Comparison of ENCODE assay signal across 29 cellular contexts in genomic region chr7:42621543-42622219, GRCh38.
"Had no signal": no experiment of that assay in that cellular context is flagged by ENCODE, and none has a peak within 500 bp of the region (broad histone marks: within the 10 kb centered on the region; RNA-seq: fewer than 3 reads in every experiment).

No MANE protein-coding gene starts in this region.

- DNase-seq: activated CD4-positive, alpha-beta T cell treated with anti-CD3 and anti-CD28 coated beads, Interleukin-2, amount 10 ng/mL, durations not matched to agents 7 days and 5 days; activated CD4-positive, CD25-positive, alpha-beta regulatory T cell treated with anti-CD3 and anti-CD28 coated beads, Interleukin-2, amount 50 U/mL, for 72 hours; activated CD8-positive, alpha-beta memory T cell treated with anti-CD3 and anti-CD28 coated beads, Interleukin-2, amount 10 ng/mL, durations not matched to agents 7 days and 5 days; activated CD8-positive, alpha-beta T cell treated with anti-CD3 and anti-CD28 coated beads for 36 hours; activated gamma-delta T cell treated with Interleukin-2 at 50 U/mL for 16 hours; activated T-cell treated with anti-CD3 and anti-CD28 coated beads for 4 hours; anterior cingulate cortex; body of pancreas; effector CD4-positive, alpha-beta T cell; head of caudate nucleus; hypothalamus; mesenchymal stem cell; mucosa of descending colon; naive B cell; sigmoid colon; stimulated activated CD4-positive, alpha-beta T cell treated with anti-CD3 and anti-CD28 coated beads, Interleukin-2, amount 100 ng/mL, for 48 hours; stimulated activated CD8-positive, alpha-beta memory T cell treated with anti-CD3 and anti-CD28 coated beads, Interleukin-4, amount 100 ng/mL, for 48 hours; stimulated activated naive B cell treated with anti-CD40 and anti-IgM and Interleukin-4, amounts not matched to agents 10 μg/mL and 1 μg/mL and 100 μg/mL, for 72 hours; transverse colon; WERI-Rb-1 had no signal

- H3K9me3 ChIP-seq: body of pancreas, gastroesophageal sphincter, mucosa of descending colon, sigmoid colon, transverse colon, vagina had no signal

- H3K27me3 ChIP-seq: body of pancreas, cardiac muscle cell, gastroesophageal sphincter, neural progenitor cell, sigmoid colon, transverse colon, vagina had no signal

- H3K27ac ChIP-seq: body of pancreas, cardiac muscle cell, neural progenitor cell, sigmoid colon, transverse colon, vagina, WERI-Rb-1 had no signal

- H2AFZ ChIP-seq: neural progenitor cell had no signal

- H3K4me3 ChIP-seq: body of pancreas, cardiac muscle cell, gastroesophageal sphincter, mucosa of descending colon, neural progenitor cell, sigmoid colon, smooth muscle cell, transverse colon, vagina had no signal

- ATAC-seq: activated CD8-positive, alpha-beta memory T cell treated with anti-CD3 and anti-CD28 coated beads, Interleukin-2, amount 10 ng/mL, durations not matched to agents 7 days and 5 days; activated CD8-positive, alpha-beta T cell treated with anti-CD3 and anti-CD28 coated beads for 36 hours; body of pancreas; gastroesophageal sphincter; mucosa of descending colon; stimulated activated naive B cell treated with anti-CD40 and anti-IgM and Interleukin-4, amounts not matched to agents 10 μg/mL and 1 μg/mL and 100 μg/mL, for 72 hours had no signal

- H3K27me3 Mint-ChIP-seq: activated CD4-positive, alpha-beta T cell treated with anti-CD3 and anti-CD28 coated beads, Interleukin-2, amount 10 ng/mL, durations not matched to agents 7 days and 5 days; activated CD8-positive, alpha-beta memory T cell treated with anti-CD3 and anti-CD28 coated beads, Interleukin-2, amount 10 ng/mL, durations not matched to agents 7 days and 5 days; activated CD8-positive, alpha-beta T cell treated with anti-CD3 and anti-CD28 coated beads for 36 hours; activated naive CD4-positive, alpha-beta T cell treated with anti-CD3 and anti-CD28 coated beads, Interleukin-2, amount 50 U/mL, for 24 hours; dendritic cell treated with granulocyte-macrophage colony-stimulating factor and Interleukin-4, amounts not matched to agents 40 ng/mL and 50 ng/mL, for 4 days had no signal

- H3K36me3 ChIP-seq: cardiac muscle cell, gastroesophageal sphincter, neural progenitor cell, sigmoid colon, transverse colon, vagina, WERI-Rb-1 had no signal

- H3K4me2 ChIP-seq: neural progenitor cell, smooth muscle cell had no signal

- H3K36me3 Mint-ChIP-seq: activated CD8-positive, alpha-beta memory T cell treated with anti-CD3 and anti-CD28 coated beads, Interleukin-2, amount 10 ng/mL, durations not matched to agents 7 days and 5 days; activated naive CD4-positive, alpha-beta T cell treated with anti-CD3 and anti-CD28 coated beads, Interleukin-2, amount 50 U/mL, for 24 hours; naive B cell; neural progenitor cell; stimulated activated naive B cell treated with anti-CD40 and anti-IgM and Interleukin-4, amounts not matched to agents 10 μg/mL and 1 μg/mL and 100 μg/mL, for 72 hours had no signal

- H3K4me1 Mint-ChIP-seq: activated CD4-positive, alpha-beta T cell treated with anti-CD3 and anti-CD28 coated beads, Interleukin-2, amount 10 ng/mL, durations not matched to agents 7 days and 5 days; activated CD8-positive, alpha-beta memory T cell treated with anti-CD3 and anti-CD28 coated beads, Interleukin-2, amount 10 ng/mL, durations not matched to agents 7 days and 5 days; activated naive CD4-positive, alpha-beta T cell treated with anti-CD3 and anti-CD28 coated beads, Interleukin-2, amount 50 U/mL, for 24 hours; naive B cell; stimulated activated naive B cell treated with anti-CD40 and anti-IgM and Interleukin-4, amounts not matched to agents 10 μg/mL and 1 μg/mL and 100 μg/mL, for 72 hours had no signal

- H3K27ac Mint-ChIP-seq: activated CD4-positive, alpha-beta T cell treated with anti-CD3 and anti-CD28 coated beads, Interleukin-2, amount 10 ng/mL, durations not matched to agents 7 days and 5 days; activated CD8-positive, alpha-beta memory T cell treated with anti-CD3 and anti-CD28 coated beads, Interleukin-2, amount 10 ng/mL, durations not matched to agents 7 days and 5 days; activated CD8-positive, alpha-beta T cell treated with anti-CD3 and anti-CD28 coated beads for 36 hours; activated naive CD4-positive, alpha-beta T cell treated with anti-CD3 and anti-CD28 coated beads, Interleukin-2, amount 50 U/mL, for 24 hours; activated T-helper 1 cell treated with anti-CD3 and anti-CD28 coated beads, Interleukin-12 subunit alpha, Interleukin-12 subunit beta, Interleukin-2, Interleukin-4 antibody, amounts not matched to agents 30 ng/mL and 10 ng/mL and 1 ng/mL, durations not matched to agents 14 hours and 24 hours and 36 hours; dendritic cell treated with granulocyte-macrophage colony-stimulating factor and Interleukin-4, amounts not matched to agents 40 ng/mL and 50 ng/mL, for 4 days; naive B cell; neural progenitor cell; stimulated activated naive B cell treated with anti-CD40 and anti-IgM and Interleukin-4, amounts not matched to agents 10 μg/mL and 1 μg/mL and 100 μg/mL, for 72 hours; T-helper 2 cell treated with Interferon-gamma antibody and Interleukin-4, amounts not matched to agents 5 μg/mL and 100 μg/mL, for 36 hours had no signal

- H3K4me1 ChIP-seq: body of pancreas had no signal

- H3K9me3 Mint-ChIP-seq: activated CD4-positive, alpha-beta T cell treated with anti-CD3 and anti-CD28 coated beads, Interleukin-2, amount 10 ng/mL, durations not matched to agents 7 days and 5 days; activated CD8-positive, alpha-beta T cell treated with anti-CD3 and anti-CD28 coated beads for 36 hours; activated naive CD4-positive, alpha-beta T cell treated with anti-CD3 and anti-CD28 coated beads, Interleukin-2, amount 50 U/mL, for 24 hours; activated T-helper 1 cell treated with anti-CD3 and anti-CD28 coated beads, Interleukin-12 subunit alpha, Interleukin-12 subunit beta, Interleukin-2, Interleukin-4 antibody, amounts not matched to agents 30 ng/mL and 10 ng/mL and 1 ng/mL, durations not matched to agents 14 hours and 24 hours and 36 hours; dendritic cell treated with granulocyte-macrophage colony-stimulating factor and Interleukin-4, amounts not matched to agents 40 ng/mL and 50 ng/mL, for 4 days; neural progenitor cell; stimulated activated naive B cell treated with anti-CD40 and anti-IgM and Interleukin-4, amounts not matched to agents 10 μg/mL and 1 μg/mL and 100 μg/mL, for 72 hours; T-helper 2 cell treated with Interferon-gamma antibody and Interleukin-4, amounts not matched to agents 5 μg/mL and 100 μg/mL, for 36 hours had no signal

- H3K9ac ChIP-seq: neural progenitor cell had no signal

- H3K4me3 Mint-ChIP-seq: activated CD4-positive, alpha-beta T cell treated with anti-CD3 and anti-CD28 coated beads, Interleukin-2, amount 10 ng/mL, durations not matched to agents 7 days and 5 days; activated CD8-positive, alpha-beta memory T cell treated with anti-CD3 and anti-CD28 coated beads, Interleukin-2, amount 10 ng/mL, durations not matched to agents 7 days and 5 days; activated CD8-positive, alpha-beta T cell treated with anti-CD3 and anti-CD28 coated beads for 36 hours; activated naive CD4-positive, alpha-beta T cell treated with anti-CD3 and anti-CD28 coated beads, Interleukin-2, amount 50 U/mL, for 24 hours; activated T-helper 1 cell treated with anti-CD3 and anti-CD28 coated beads, Interleukin-12 subunit alpha, Interleukin-12 subunit beta, Interleukin-2, Interleukin-4 antibody, amounts not matched to agents 30 ng/mL and 10 ng/mL and 1 ng/mL, durations not matched to agents 14 hours and 24 hours and 36 hours; dendritic cell treated with granulocyte-macrophage colony-stimulating factor and Interleukin-4, amounts not matched to agents 40 ng/mL and 50 ng/mL, for 4 days; naive B cell; neural progenitor cell; stimulated activated naive B cell treated with anti-CD40 and anti-IgM and Interleukin-4, amounts not matched to agents 10 μg/mL and 1 μg/mL and 100 μg/mL, for 72 hours; T-helper 2 cell treated with Interferon-gamma antibody and Interleukin-4, amounts not matched to agents 5 μg/mL and 100 μg/mL, for 36 hours had no signal
